20 cellular contexts compared by ENCODE assay signal in the genomic region with DNA sequence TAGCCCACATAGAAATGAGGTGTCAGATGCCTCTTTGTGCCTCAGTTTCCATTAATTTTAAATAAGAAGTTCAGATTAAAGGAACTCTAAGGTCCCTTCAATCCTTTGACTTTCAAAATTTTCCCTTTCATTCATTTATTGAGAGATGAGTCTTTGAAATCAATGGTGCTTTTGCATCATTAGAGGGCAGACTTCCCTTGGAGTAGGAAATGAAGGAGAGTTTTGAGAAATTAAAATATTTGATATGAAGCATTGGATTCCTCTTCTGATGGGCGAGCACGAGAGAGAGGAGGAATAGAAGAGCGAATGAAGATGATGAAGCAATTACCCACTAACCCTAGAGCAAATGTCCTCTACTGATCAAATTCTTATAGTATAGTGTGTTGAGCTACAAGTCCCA.
DNase-seq lines count a peak whose midpoint lies in the region; ATAC-seq and TF ChIP-seq lines count a peak whose summit lies in the region.
"Had no signal": no experiment of that assay in that cellular context is flagged by ENCODE, and none has a peak within 500 bp of the region (broad histone marks: within the 10 kb centered on the region; RNA-seq: fewer than 3 reads in every experiment).

No MANE protein-coding gene starts in this region.

- no peaks in the 10 kb centered on the region for H3K4me1 ChIP-seq in psoas muscle
- H3K4me1 ChIP-seq: BLaER1 had no signal

- no peaks in the 10 kb centered on the region for H3K36me3 ChIP-seq in psoas muscle (ENCODE audit: insufficient read depth in 1 of 2, low read depth in 1 of 2)
- H3K36me3 ChIP-seq: BLaER1 had no signal

- H3K27ac ChIP-seq in coronary artery (no peak overlapping the region), psoas muscle (no peak overlapping the region)
- H3K27ac ChIP-seq: BLaER1 had no signal

- no peak for ATAC-seq in psoas muscle
- ATAC-seq: activated CD4-positive, alpha-beta T cell treated with anti-CD3 and anti-CD28 coated beads for 36 hours; activated naive CD4-positive, alpha-beta T cell treated with anti-CD3 and anti-CD28 coated beads, Interleukin-2, amount 50 U/mL, for 72 hours; natural killer cell had no signal

- no peaks in the 10 kb centered on the region for H3K9me3 ChIP-seq in psoas muscle
- H3K9me3 ChIP-seq: BLaER1 had no signal

- DNase-seq in AG09319 (ENCODE audit: extremely low read depth, low read depth) (no peak), LHCN-M2 (ENCODE audit: low read depth) (peak; percentile 10), coronary artery (ENCODE audit: low spot score) (no peak), lung microvascular endothelial cell (ENCODE audit: low read depth in 2 of 2) (peak; percentile 15 to 47), psoas muscle (no peak), D341Med (ENCODE audit: low spot score) (no peak), GM19238 (ENCODE audit: insufficient read length, low spot score) (no peak), NCI-H1417 treated with DMSO at 0.1 percent for 48 hours (lab: John Stamatoyannopoulos, UW) (no peak)
- DNase-seq: activated CD4-positive, alpha-beta T cell treated with anti-CD3 and anti-CD28 coated beads for 36 hours; activated T-cell treated with anti-CD3 and anti-CD28 coated beads for 4 hours; DMS79 treated with DMSO at 0.1 percent for 48 hours; erythroblast; H9; natural killer cell; NCI-H1092 treated with DMSO at 0.1 percent for 48 hours; NK-92 treated with Interleukin-12 subunit alpha and Interleukin-12 subunit beta, amount 100 ng/mL, for 24 hours; retina; SIG-M5 had no signal

- TF ChIP-seq CTCF in AG09319 (IDR thresholded peaks at IDR 0.05; ENCODE audit: low read depth, low read length) (peak; percentile 37), coronary artery (IDR thresholded peaks at IDR 0.05) (peak; percentile 9), psoas muscle (IDR thresholded peaks at IDR 0.05) (no peak)

- intact Hi-C loops in psoas muscle (cut with DNase I), result no loop called here

- no peak overlapping the region for H3K4me3 ChIP-seq in coronary artery
- H3K4me3 ChIP-seq in psoas muscle, result no peak overlapping the region
- H3K4me3 ChIP-seq: BLaER1 had no signal

- H3K27me3 ChIP-seq in psoas muscle (ENCODE audit: insufficient read depth in 3 of 3, low read length in 2 of 3), result no peaks in the 10 kb centered on the region
- H3K27me3 ChIP-seq: BLaER1 had no signal

- WGBS in psoas muscle, 3 donors, result 83 to 92% (median 83%) methylated on average over 3 of the region's 3 CpGs

Comparison
In these comparisons a context has a peak if more than half of its experiments do, and no peak if none do; other contexts are left out.
1. DNase-seq: peak in LHCN-M2 (single experiment) and lung microvascular endothelial cell (2 of 2); none in AG09319 (single experiment), coronary artery (single experiment), psoas muscle (0 of 2), D341Med (single experiment), GM19238 (single experiment) and NCI-H1417 treated with DMSO at 0.1 percent for 48 hours (single experiment).